21 cellular contexts compared by ENCODE assay signal in genomic region chr6:168623736-168624135, GRCh38.
"Had no signal": no experiment of that assay in that cellular context is flagged by ENCODE, and none has a peak within 500 bp of the region (broad histone marks: within the 10 kb centered on the region; RNA-seq: fewer than 3 reads in every experiment).

No MANE protein-coding gene starts in this region.

- H3K27ac ChIP-seq: coronary artery, foreskin keratinocyte, psoas muscle, right lobe of liver, spleen, stomach, upper lobe of left lung, uterus had no signal

- H3K9me3 ChIP-seq: psoas muscle, right lobe of liver, stomach, uterus had no signal

- H3K27me3 ChIP-seq: foreskin keratinocyte, right lobe of liver, stomach, upper lobe of left lung, uterus had no signal

- DNase-seq: effector CD4-positive, alpha-beta T cell; endodermal cell; erythroblast; foreskin keratinocyte; left colon; left ventricle myocardium superior; mesendoderm; naive B cell; psoas muscle; retina; right lobe of liver; spleen; stimulated activated CD4-positive, alpha-beta T cell treated with anti-CD3 and anti-CD28 coated beads, Interleukin-15, amount 100 ng/mL, for 24 hours; stimulated activated CD4-positive, alpha-beta T cell treated with anti-CD3 and anti-CD28 coated beads, Interleukin-2, amount 100 ng/mL, for 24 hours; stimulated activated CD4-positive, alpha-beta T cell treated with anti-CD3 and anti-CD28 coated beads, Interleukin-4, amount 100 ng/mL, for 4 hours; stimulated activated naive CD4-positive, alpha-beta T cell; stomach; uterus had no signal

- H3K4me3 ChIP-seq: coronary artery, lung, psoas muscle, right lobe of liver, spleen, stomach, upper lobe of left lung, uterus had no signal

- H3K36me3 ChIP-seq: right lobe of liver, spleen, stomach, upper lobe of left lung, uterus had no signal

- H3K4me1 ChIP-seq: foreskin keratinocyte, psoas muscle, right lobe of liver, spleen, upper lobe of left lung, uterus had no signal
